ENCODE assay signal across 9 cellular contexts in the genomic region with DNA sequence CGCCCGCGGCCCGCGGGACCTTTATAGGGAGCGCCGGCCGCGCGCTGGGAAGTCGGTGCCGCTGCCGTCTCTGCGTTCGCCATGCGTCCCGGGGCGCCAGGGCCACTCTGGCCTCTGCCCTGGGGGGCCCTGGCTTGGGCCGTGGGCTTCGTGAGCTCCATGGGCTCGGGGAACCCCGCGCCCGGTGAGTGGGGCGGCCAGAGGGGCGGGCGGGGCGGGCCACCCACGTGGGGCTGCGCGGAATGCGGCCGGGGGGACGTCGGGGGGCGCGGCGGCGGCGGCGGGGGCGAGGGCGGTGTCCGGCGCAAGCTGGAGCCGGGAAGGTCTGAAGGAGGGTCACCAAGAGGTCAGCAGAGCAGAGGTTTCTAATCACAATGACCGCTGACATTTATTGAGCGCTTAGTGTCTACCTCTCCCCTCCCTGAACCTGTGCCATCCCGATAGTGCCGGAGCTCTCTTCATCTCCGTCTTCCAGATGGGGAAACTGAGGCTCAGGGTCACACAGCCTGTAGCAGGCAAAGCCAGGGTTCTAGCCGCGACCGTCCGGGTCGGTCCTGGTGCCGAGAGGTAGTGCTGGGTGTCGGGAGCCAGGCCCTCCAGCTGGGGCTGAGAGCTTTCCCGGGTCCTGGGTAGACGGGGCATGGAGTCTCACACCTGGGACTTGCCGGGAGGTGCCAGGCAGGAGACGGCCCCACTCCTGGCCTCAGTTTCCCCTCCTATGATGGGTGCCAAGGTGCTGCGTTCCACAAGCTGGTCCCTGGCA. TPM values are rescaled to one million over a fixed set of nuclear protein-coding genes. Genes with fewer than 3 reads are reported as not detected.
DNase-seq lines count a peak whose midpoint lies in the region; ATAC-seq and TF ChIP-seq lines count a peak whose summit lies in the region.
"Had no signal": no experiment of that assay in that cellular context is flagged by ENCODE, and none has a peak within 500 bp of the region (broad histone marks: within the 10 kb centered on the region; RNA-seq: fewer than 3 reads in every experiment).

A gene (plus strand): TSS at position 50 of the 763 bp plus-strand sequence. CDS start 32 bp downstream, at position 82.

- TF ChIP-seq POLR2A in sigmoid colon (IDR thresholded peaks at IDR 0.05): peak in 1 of 2 donors; percentile 15

- peak within 1 kb of the TSS; percentile 75 for H3K4me3 ChIP-seq in WI38 (ENCODE audit: low read depth, low read length)
- peak within 1 kb of the TSS; percentile 42 to 80 (median 59) for H3K4me3 ChIP-seq in sigmoid colon
- no peak within 1 kb of the TSS for H3K4me3 ChIP-seq in Karpas-422 (ENCODE audit: low read length)

- no peaks in the 10 kb centered on the region for H3K9me2 ChIP-seq in Karpas-422 (replicated peaks; ENCODE audit: insufficient read depth, low read length)

- no peak within 1 kb of the TSS for H3K4me2 ChIP-seq in Karpas-422 (ENCODE audit: low read depth, low read length, poor library complexity, severe bottlenecking)

- peaks cover 0 to 2% (median 0%) of the 10 kb centered on the region in 4 donors for H3K36me3 ChIP-seq in sigmoid colon
- no peaks in the 10 kb centered on the region for H3K36me3 ChIP-seq in Karpas-422 (ENCODE audit: insufficient read depth, low read length)

- DNase-seq in EL: peak; percentile 37
- DNase-seq in left cardiac atrium: peak; percentile 66
- no peak for DNase-seq in sigmoid colon
- DNase-seq in activated CD4-positive, CD25-positive, alpha-beta regulatory T cell (lab: John Stamatoyannopoulos, UW): no peak
- no peak for DNase-seq in Karpas-422
- DNase-seq in stimulated activated CD4-positive, alpha-beta T cell treated with anti-CD3 and anti-CD28 coated beads, Interleukin-15, amount 100 ng/mL, for 24 hours: no peak
- DNase-seq in Kasumi-1 (lab: John Stamatoyannopoulos, UW): no peak
- DNase-seq: stimulated activated CD4-positive, alpha-beta T cell treated with anti-CD3 and anti-CD28 coated beads, Interleukin-12 subunit alpha, Interleukin-12 subunit beta, amount 100 ng/mL, for 4 hours had no signal

- ATAC-seq in left cardiac atrium: no peak

- no peak for TF ChIP-seq EP300 in sigmoid colon (IDR thresholded peaks at IDR 0.05)

- 3 to 10% methylated on average over 63 of the region's 63 CpGs for WGBS in sigmoid colon, 2 donors

- H3K9ac ChIP-seq in Karpas-422 (ENCODE audit: low read length): no peak within 1 kb of the TSS

- no peaks in the 10 kb centered on the region for H3K79me2 ChIP-seq in Karpas-422 (ENCODE audit: low read length)

- peaks cover 14% of the 10 kb centered on the region; the same call in 1 of the 2 replicates for H4K20me1 ChIP-seq in Karpas-422 (ENCODE audit: insufficient read depth, low read depth, low read length)

- H3K27ac ChIP-seq in sigmoid colon (peak within 1 kb of the TSS; percentile 87 to 100 (median 98)), Karpas-422 (ENCODE audit: low read length) (no peak within 1 kb of the TSS)

- H3K4me1 ChIP-seq in sigmoid colon (peaks cover 0 to 50% (median 44%) of the 10 kb centered on the region in 4 donors), Karpas-422 (ENCODE audit: low read length) (peaks cover 9% of the 10 kb centered on the region)

- H3K9me3 ChIP-seq in sigmoid colon (no peaks in the 10 kb centered on the region), Karpas-422 (ENCODE audit: low read length) (no peaks in the 10 kb centered on the region)

- TF ChIP-seq CTCF in WI38 (IDR thresholded peaks at IDR 0.05; ENCODE audit: low read depth, low read length) (no peak), sigmoid colon (IDR thresholded peaks at IDR 0.05) (no peak)

- intact Hi-C loops in left cardiac atrium (cut with DNase I) (no loop called here), sigmoid colon (cut with DNase I) (loop anchor here (5.0 kb wide), 1 partner anchor 426 kb away; a partner anchor contains a TSS)

- H3K27me3 ChIP-seq in sigmoid colon (no peaks in the 10 kb centered on the region), Karpas-422 (ENCODE audit: low read length) (no peaks in the 10 kb centered on the region)

- no peak within 1 kb of the TSS for H2AFZ ChIP-seq in Karpas-422 (ENCODE audit: low read length)

RNA-seq across cellular contexts. Expression of the gene that starts here (rescaled TPM):
- total RNA-seq in left cardiac atrium (100 to 1,000 TPM in 1 of 2 donors, 10 to 100 TPM in 1; 33.5 to 118 TPM), sigmoid colon (100 to 1,000 TPM in 2 of 4 donors, 10 to 100 TPM in 2; 35.7 to 118 (median 107) TPM)
- 10 to 100 TPM in 1 of 3 donors, 1 to 10 TPM in 2; 1.6 to 17.8 (median 6.0) TPM for polyA plus RNA-seq in sigmoid colon
- total RNA-seq in Karpas-422 (2014; rRNA removed; shearing (Covaris generic); ENCODE audit: low replicate concordance): 2.3 and 3.0 TPM in 2 replicates

Comparison
In these comparisons a context has a peak if more than half of its experiments do, and no peak if none do; other contexts are left out.
1. DNase-seq: peak in EL (single experiment) and left cardiac atrium (single experiment); none in sigmoid colon (single experiment), activated CD4-positive, CD25-positive, alpha-beta regulatory T cell (0 of 4), Karpas-422 (single experiment), stimulated activated CD4-positive, alpha-beta T cell treated with anti-CD3 and anti-CD28 coated beads, Interleukin-15, amount 100 ng/mL, for 24 hours (single experiment) and Kasumi-1 (0 of 2).